1 cellular context compared by ENCODE assay signal in the genomic region with DNA sequence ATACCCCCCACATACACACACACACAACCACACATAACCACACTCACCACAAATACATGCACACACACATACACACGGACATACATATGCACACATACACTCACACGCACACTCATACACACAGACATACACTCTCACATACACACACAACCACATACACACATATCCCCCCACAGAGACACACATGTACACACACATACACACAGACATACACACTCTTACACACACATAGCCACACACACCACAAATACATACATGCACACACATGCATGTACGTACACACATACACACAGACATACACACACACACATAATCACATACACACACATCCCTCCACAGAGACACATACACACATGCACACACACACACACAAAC.
TF ChIP-seq lines count a peak whose summit lies in the region.

No MANE protein-coding gene starts in this region.

TF ChIP-seq in HepG2, 621 proteins besides CTCF, POLR2A, EP300 and RAD21 (continued from another document):
- TF ChIP-seq TBP (CRISPR knock-in tag; IDR thresholded peaks at IDR 0.05), result no peak
- TF ChIP-seq ZNF30 (CRISPR knock-in tag; IDR thresholded peaks at IDR 0.05), result no peak
